Comparison of ENCODE assay signal across 1 cellular context in genomic region chr12:62602445-62603060, GRCh38.
TF ChIP-seq lines count a peak whose summit lies in the region.

No MANE protein-coding gene starts in this region.

TF ChIP-seq in GM12878, 131 proteins besides CTCF, POLR2A, EP300 and RAD21 (continued from another document and continues in another):
- TF ChIP-seq, protein P1, sequence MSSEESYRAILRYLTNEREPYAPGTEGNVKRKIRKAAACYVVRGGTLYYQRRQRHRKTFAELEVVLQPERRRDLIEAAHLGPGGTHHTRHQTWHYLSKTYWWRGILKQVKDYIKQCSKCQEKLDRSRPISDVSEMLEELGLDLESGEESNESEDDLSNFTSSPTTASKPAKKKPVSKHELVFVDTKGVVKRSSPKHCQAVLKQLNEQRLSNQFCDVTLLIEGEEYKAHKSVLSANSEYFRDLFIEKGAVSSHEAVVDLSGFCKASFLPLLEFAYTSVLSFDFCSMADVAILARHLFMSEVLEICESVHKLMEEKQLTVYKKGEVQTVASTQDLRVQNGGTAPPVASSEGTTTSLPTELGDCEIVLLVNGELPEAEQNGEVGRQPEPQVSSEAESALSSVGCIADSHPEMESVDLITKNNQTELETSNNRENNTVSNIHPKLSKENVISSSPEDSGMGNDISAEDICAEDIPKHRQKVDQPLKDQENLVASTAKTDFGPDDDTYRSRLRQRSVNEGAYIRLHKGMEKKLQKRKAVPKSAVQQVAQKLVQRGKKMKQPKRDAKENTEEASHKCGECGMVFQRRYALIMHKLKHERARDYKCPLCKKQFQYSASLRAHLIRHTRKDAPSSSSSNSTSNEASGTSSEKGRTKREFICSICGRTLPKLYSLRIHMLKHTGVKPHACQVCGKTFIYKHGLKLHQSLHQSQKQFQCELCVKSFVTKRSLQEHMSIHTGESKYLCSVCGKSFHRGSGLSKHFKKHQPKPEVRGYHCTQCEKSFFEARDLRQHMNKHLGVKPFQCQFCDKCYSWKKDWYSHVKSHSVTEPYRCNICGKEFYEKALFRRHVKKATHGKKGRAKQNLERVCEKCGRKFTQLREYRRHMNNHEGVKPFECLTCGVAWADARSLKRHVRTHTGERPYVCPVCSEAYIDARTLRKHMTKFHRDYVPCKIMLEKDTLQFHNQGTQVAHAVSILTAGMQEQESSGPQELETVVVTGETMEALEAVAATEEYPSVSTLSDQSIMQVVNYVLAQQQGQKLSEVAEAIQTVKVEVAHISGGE (CRISPR knock-in tag; IDR thresholded peaks at IDR 0.05): no peak
- TF ChIP-seq KDM1A (IDR thresholded peaks at IDR 0.05; ENCODE audit: borderline replicate concordance) (no peak), HSF1 (IDR thresholded peaks at IDR 0.05; ENCODE audit: low read depth, low read length) (no peak), HDAC2 (IDR thresholded peaks at IDR 0.05) (no peak), CEBPB (IDR thresholded peaks at IDR 0.05; ENCODE audit: borderline replicate concordance in 1 of 2, low read depth in 2 of 2, low read length in 2 of 2) (no peak), RAD51 (IDR thresholded peaks at IDR 0.05) (peak; percentile 95), MEF2A (IDR thresholded peaks at IDR 0.05; ENCODE audit: insufficient read depth, low read depth, low read length) (peak; percentile 47; the same call in 1 of the 2 replicates), RFX5 (IDR thresholded peaks at IDR 0.05; ENCODE audit: low read depth, low read length) (no peak), SMC3 (IDR thresholded peaks at IDR 0.05; ENCODE audit: borderline replicate concordance, low read length) (no peak), POU2F2 (IDR thresholded peaks at IDR 0.05; ENCODE audit: borderline replicate concordance, low read depth, low read length) (peak; percentile 4; the same call in 2 of the 3 replicates), SP1 (IDR thresholded peaks at IDR 0.05; ENCODE audit: low read depth, low read length) (no peak), FOXM1 (IDR thresholded peaks at IDR 0.05; ENCODE audit: low read depth, low read length) (peak; percentile 26; the same call in 1 of the 2 replicates), PAX5 (IDR thresholded peaks at IDR 0.05; ENCODE audit: borderline replicate concordance, low read depth, low read length) (peak; percentile 96), ZBTB33 (IDR thresholded peaks at IDR 0.05) (no peak), TBL1XR1 (IDR thresholded peaks at IDR 0.05; ENCODE audit: low read depth, low read length) (no peak; the same call in 1 of the 2 replicates), IRF4 (IDR thresholded peaks at IDR 0.05; ENCODE audit: low read depth, low read length) (0 out of 2 replicates have a peak, but pooled peaks have one; percentile 8), NR2F1 (conservative IDR thresholded peaks at IDR 0.05) (no peak), YY1 (IDR thresholded peaks at IDR 0.05; ENCODE audit: low read depth, low read length) (peak; percentile 97), IKZF1 (conservative IDR thresholded peaks at IDR 0.05) (no peak; the same call in 1 of the 2 replicates), NR2C2 (IDR thresholded peaks at IDR 0.05; ENCODE audit: borderline replicate concordance, control insufficient read depth, insufficient read length, low read depth) (no peak), E2F4 (IDR thresholded peaks at IDR 0.05; ENCODE audit: low read depth, low read length) (no peak), SPI1 (IDR thresholded peaks at IDR 0.05; ENCODE audit: borderline replicate concordance, insufficient read depth, low read depth, low read length) (no peak), CHD2 (IDR thresholded peaks at IDR 0.05; ENCODE audit: borderline replicate concordance, low read depth, low read length) (0 out of 2 replicates have a peak, but pooled peaks have one; percentile 28), BMI1 (IDR thresholded peaks at IDR 0.05; ENCODE audit: borderline replicate concordance) (no peak), RBBP5 (conservative IDR thresholded peaks at IDR 0.05) (no peak), SMARCA5 (IDR thresholded peaks at IDR 0.05) (0 out of 2 replicates have a peak, but pooled peaks have one; percentile 36), RB1 (IDR thresholded peaks at IDR 0.05; ENCODE audit: borderline replicate concordance) (no peak), PAX8 (IDR thresholded peaks at IDR 0.05) (0 out of 2 replicates have a peak, but pooled peaks have one; percentile 79), PML (IDR thresholded peaks at IDR 0.05; ENCODE audit: low read length) (no peak; the same call in 1 of the 2 replicates), ZNF274 (IDR thresholded peaks at IDR 0.05; ENCODE audit: insufficient read depth, insufficient read length) (no peak), ZBED1 (IDR thresholded peaks at IDR 0.05; ENCODE audit: borderline replicate concordance) (no peak; the same call in 1 of the 2 replicates), NFYA (IDR thresholded peaks at IDR 0.05; ENCODE audit: borderline replicate concordance, low read depth, low read length) (no peak), BHLHE40 (IDR thresholded peaks at IDR 0.05; ENCODE audit: borderline replicate concordance in 1 of 2, low read depth in 2 of 2, low read length in 1 of 2) (peak; percentile 91 to 95)
- TF ChIP-seq, protein P2, sequence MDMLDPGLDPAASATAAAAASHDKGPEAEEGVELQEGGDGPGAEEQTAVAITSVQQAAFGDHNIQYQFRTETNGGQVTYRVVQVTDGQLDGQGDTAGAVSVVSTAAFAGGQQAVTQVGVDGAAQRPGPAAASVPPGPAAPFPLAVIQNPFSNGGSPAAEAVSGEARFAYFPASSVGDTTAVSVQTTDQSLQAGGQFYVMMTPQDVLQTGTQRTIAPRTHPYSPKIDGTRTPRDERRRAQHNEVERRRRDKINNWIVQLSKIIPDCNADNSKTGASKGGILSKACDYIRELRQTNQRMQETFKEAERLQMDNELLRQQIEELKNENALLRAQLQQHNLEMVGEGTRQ (IDR thresholded peaks at IDR 0.05; ENCODE audit: borderline replicate concordance, low read depth, low read length): peak; percentile 76
- TF ChIP-seq, protein P3, sequence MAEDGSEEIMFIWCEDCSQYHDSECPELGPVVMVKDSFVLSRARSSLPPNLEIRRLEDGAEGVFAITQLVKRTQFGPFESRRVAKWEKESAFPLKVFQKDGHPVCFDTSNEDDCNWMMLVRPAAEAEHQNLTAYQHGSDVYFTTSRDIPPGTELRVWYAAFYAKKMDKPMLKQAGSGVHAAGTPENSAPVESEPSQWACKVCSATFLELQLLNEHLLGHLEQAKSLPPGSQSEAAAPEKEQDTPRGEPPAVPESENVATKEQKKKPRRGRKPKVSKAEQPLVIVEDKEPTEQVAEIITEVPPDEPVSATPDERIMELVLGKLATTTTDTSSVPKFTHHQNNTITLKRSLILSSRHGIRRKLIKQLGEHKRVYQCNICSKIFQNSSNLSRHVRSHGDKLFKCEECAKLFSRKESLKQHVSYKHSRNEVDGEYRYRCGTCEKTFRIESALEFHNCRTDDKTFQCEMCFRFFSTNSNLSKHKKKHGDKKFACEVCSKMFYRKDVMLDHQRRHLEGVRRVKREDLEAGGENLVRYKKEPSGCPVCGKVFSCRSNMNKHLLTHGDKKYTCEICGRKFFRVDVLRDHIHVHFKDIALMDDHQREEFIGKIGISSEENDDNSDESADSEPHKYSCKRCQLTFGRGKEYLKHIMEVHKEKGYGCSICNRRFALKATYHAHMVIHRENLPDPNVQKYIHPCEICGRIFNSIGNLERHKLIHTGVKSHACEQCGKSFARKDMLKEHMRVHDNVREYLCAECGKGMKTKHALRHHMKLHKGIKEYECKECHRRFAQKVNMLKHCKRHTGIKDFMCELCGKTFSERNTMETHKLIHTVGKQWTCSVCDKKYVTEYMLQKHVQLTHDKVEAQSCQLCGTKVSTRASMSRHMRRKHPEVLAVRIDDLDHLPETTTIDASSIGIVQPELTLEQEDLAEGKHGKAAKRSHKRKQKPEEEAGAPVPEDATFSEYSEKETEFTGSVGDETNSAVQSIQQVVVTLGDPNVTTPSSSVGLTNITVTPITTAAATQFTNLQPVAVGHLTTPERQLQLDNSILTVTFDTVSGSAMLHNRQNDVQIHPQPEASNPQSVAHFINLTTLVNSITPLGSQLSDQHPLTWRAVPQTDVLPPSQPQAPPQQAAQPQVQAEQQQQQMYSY (CRISPR knock-in tag; IDR thresholded peaks at IDR 0.05): no peak
- TF ChIP-seq, protein P4, sequence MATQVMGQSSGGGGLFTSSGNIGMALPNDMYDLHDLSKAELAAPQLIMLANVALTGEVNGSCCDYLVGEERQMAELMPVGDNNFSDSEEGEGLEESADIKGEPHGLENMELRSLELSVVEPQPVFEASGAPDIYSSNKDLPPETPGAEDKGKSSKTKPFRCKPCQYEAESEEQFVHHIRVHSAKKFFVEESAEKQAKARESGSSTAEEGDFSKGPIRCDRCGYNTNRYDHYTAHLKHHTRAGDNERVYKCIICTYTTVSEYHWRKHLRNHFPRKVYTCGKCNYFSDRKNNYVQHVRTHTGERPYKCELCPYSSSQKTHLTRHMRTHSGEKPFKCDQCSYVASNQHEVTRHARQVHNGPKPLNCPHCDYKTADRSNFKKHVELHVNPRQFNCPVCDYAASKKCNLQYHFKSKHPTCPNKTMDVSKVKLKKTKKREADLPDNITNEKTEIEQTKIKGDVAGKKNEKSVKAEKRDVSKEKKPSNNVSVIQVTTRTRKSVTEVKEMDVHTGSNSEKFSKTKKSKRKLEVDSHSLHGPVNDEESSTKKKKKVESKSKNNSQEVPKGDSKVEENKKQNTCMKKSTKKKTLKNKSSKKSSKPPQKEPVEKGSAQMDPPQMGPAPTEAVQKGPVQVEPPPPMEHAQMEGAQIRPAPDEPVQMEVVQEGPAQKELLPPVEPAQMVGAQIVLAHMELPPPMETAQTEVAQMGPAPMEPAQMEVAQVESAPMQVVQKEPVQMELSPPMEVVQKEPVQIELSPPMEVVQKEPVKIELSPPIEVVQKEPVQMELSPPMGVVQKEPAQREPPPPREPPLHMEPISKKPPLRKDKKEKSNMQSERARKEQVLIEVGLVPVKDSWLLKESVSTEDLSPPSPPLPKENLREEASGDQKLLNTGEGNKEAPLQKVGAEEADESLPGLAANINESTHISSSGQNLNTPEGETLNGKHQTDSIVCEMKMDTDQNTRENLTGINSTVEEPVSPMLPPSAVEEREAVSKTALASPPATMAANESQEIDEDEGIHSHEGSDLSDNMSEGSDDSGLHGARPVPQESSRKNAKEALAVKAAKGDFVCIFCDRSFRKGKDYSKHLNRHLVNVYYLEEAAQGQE (IDR thresholded peaks at IDR 0.05; ENCODE audit: low read depth, low read length): 0 out of 2 replicates have a peak, but pooled peaks have one; percentile 17
- TF ChIP-seq, protein P5, sequence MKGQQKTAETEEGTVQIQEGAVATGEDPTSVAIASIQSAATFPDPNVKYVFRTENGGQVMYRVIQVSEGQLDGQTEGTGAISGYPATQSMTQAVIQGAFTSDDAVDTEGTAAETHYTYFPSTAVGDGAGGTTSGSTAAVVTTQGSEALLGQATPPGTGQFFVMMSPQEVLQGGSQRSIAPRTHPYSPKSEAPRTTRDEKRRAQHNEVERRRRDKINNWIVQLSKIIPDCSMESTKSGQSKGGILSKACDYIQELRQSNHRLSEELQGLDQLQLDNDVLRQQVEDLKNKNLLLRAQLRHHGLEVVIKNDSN (IDR thresholded peaks at IDR 0.05; ENCODE audit: borderline replicate concordance, extremely low read length, insufficient read depth, low read depth, low read length): peak; percentile 92
- TF ChIP-seq, protein P6, sequence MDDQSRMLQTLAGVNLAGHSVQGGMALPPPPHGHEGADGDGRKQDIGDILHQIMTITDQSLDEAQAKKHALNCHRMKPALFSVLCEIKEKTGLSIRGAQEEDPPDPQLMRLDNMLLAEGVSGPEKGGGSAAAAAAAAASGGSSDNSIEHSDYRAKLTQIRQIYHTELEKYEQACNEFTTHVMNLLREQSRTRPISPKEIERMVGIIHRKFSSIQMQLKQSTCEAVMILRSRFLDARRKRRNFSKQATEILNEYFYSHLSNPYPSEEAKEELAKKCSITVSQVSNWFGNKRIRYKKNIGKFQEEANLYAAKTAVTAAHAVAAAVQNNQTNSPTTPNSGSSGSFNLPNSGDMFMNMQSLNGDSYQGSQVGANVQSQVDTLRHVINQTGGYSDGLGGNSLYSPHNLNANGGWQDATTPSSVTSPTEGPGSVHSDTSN (IDR thresholded peaks at IDR 0.05; ENCODE audit: insufficient replicate concordance, low read depth, low read length): no peak
- TF ChIP-seq, protein P7, sequence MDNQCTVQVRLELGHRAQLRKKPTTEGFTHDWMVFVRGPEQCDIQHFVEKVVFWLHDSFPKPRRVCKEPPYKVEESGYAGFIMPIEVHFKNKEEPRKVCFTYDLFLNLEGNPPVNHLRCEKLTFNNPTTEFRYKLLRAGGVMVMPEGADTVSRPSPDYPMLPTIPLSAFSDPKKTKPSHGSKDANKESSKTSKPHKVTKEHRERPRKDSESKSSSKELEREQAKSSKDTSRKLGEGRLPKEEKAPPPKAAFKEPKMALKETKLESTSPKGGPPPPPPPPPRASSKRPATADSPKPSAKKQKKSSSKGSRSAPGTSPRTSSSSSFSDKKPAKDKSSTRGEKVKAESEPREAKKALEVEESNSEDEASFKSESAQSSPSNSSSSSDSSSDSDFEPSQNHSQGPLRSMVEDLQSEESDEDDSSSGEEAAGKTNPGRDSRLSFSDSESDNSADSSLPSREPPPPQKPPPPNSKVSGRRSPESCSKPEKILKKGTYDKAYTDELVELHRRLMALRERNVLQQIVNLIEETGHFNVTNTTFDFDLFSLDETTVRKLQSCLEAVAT (IDR thresholded peaks at IDR 0.05): peak; percentile 96
